In genomic region chr1:98398092-98398491, GRCh38 we compare ENCODE assay signal across 18 cellular contexts.
DNase-seq lines count a peak whose midpoint lies in the region; ATAC-seq and TF ChIP-seq lines count a peak whose summit lies in the region.
"Had no signal": no experiment of that assay in that cellular context is flagged by ENCODE, and none has a peak within 500 bp of the region (broad histone marks: within the 10 kb centered on the region; RNA-seq: fewer than 3 reads in every experiment).

No MANE protein-coding gene starts in this region.

- DNase-seq in activated CD4-positive, alpha-beta memory T cell treated with anti-CD3 and anti-CD28 coated beads, Interleukin-2, amount 10 ng/mL, durations not matched to agents 7 days and 5 days, result no peak
- no peak for DNase-seq in activated CD4-positive, alpha-beta memory T cell treated with anti-CD3 and anti-CD28 coated beads for 36 hours
- DNase-seq in SK-N-MC (ENCODE audit: low read depth, low spot score) (no peak), osteocyte (ENCODE audit: extremely low spot score, unreplicated experiment) (no peak), omental fat pad (ENCODE audit: low spot score) (no peak), HEK293T (ENCODE audit: extremely low spot score) (no peak)
- DNase-seq: AML-193, DMS153, H7, NCI-H1436, NCI-H2029, NCI-H524 treated with DMSO at 0.1 percent for 48 hours, Right ventricle myocardium superior, T-helper 17 cell had no signal

- H3K79me2 ChIP-seq in Loucy (ENCODE audit: insufficient read depth, low read length), result no peaks in the 10 kb centered on the region

- peaks cover 28% of the 10 kb centered on the region for H3K4me1 Mint-ChIP-seq in activated CD4-positive, alpha-beta memory T cell treated with anti-CD3 and anti-CD28 coated beads, Interleukin-2, amount 10 ng/mL, durations not matched to agents 7 days and 5 days
- peaks cover 4% of the 10 kb centered on the region for H3K4me1 Mint-ChIP-seq in activated CD4-positive, alpha-beta memory T cell treated with anti-CD3 and anti-CD28 coated beads for 36 hours (ENCODE audit: low read depth)
- H3K4me1 Mint-ChIP-seq in osteocyte (ENCODE audit: unreplicated experiment), result peaks cover 20% of the 10 kb centered on the region

- H3K9me2 ChIP-seq in Loucy (replicated peaks; ENCODE audit: low read depth, low read length), result no peaks in the 10 kb centered on the region

- H3K4me3 ChIP-seq in Loucy (ENCODE audit: low read length, poor library complexity, severe bottlenecking) (peak overlapping the region; percentile 34), SK-N-MC (peak overlapping the region; percentile 36; the same call in 1 of the 2 replicates)

- POLR2A ChIA-PET in activated CD4-positive, alpha-beta memory T cell treated with anti-CD3 and anti-CD28 coated beads, Interleukin-2, amount 10 ng/mL, durations not matched to agents 7 days and 5 days (lab: Charles Lee), result no interaction called here
- POLR2A ChIA-PET in activated CD4-positive, alpha-beta memory T cell treated with anti-CD3 and anti-CD28 coated beads for 36 hours (lab: Charles Lee), result no interaction called here
- POLR2A ChIA-PET in HEK293T (lab: Yijun Ruan, JAX), result no interaction called here

- CTCF ChIA-PET in activated CD4-positive, alpha-beta memory T cell treated with anti-CD3 and anti-CD28 coated beads, Interleukin-2, amount 10 ng/mL, durations not matched to agents 7 days and 5 days (lab: Charles Lee), result interaction anchor here (0.8 kb wide), 1 partner anchor 28 kb away, joined by 4 read pairs; no protein-coding TSS in a partner anchor
- CTCF ChIA-PET in activated CD4-positive, alpha-beta memory T cell treated with anti-CD3 and anti-CD28 coated beads for 36 hours (lab: Charles Lee), result no interaction called here
- CTCF ChIA-PET in HEK293T (lab: Yijun Ruan, JAX), result no interaction called here

- no peaks in the 10 kb centered on the region for H3K36me3 ChIP-seq in Loucy (ENCODE audit: insufficient read depth, low read length)
- no peaks in the 10 kb centered on the region for H3K36me3 ChIP-seq in SK-N-MC (ENCODE audit: insufficient read depth, low read length)

- H3K4me2 ChIP-seq in Loucy (ENCODE audit: low read depth, low read length, poor library complexity, severe bottlenecking), result peak overlapping the region; percentile 56

- peak overlapping the region; percentile 55 for H3K9ac ChIP-seq in Loucy (ENCODE audit: low read depth, low read length, poor library complexity, severe bottlenecking)
- H3K9ac ChIP-seq in SK-N-MC (ENCODE audit: insufficient read length), result no peak overlapping the region

- H3K27me3 Mint-ChIP-seq in activated CD4-positive, alpha-beta memory T cell treated with anti-CD3 and anti-CD28 coated beads, Interleukin-2, amount 10 ng/mL, durations not matched to agents 7 days and 5 days, result no peaks in the 10 kb centered on the region
- H3K27me3 Mint-ChIP-seq in activated CD4-positive, alpha-beta memory T cell treated with anti-CD3 and anti-CD28 coated beads for 36 hours, result no peaks in the 10 kb centered on the region
- no peaks in the 10 kb centered on the region for H3K27me3 Mint-ChIP-seq in osteocyte (ENCODE audit: unreplicated experiment)
- H3K27me3 Mint-ChIP-seq: T-helper 17 cell had no signal

- H3K27ac ChIP-seq in SK-N-MC, result peak overlapping the region; percentile 64

- H3K27me3 ChIP-seq in Loucy (ENCODE audit: insufficient read depth, low read length, poor library complexity, severe bottlenecking), result no peaks in the 10 kb centered on the region

- TF ChIP-seq CTCF in Loucy (conservative IDR thresholded peaks at IDR 0.05; ENCODE audit: low read length), result no peak
- no peak for TF ChIP-seq CTCF in osteocyte (IDR thresholded peaks at IDR 0.05)
- no peak for TF ChIP-seq CTCF in omental fat pad (IDR thresholded peaks at IDR 0.05)

- H3K9me3 ChIP-seq in Loucy (ENCODE audit: insufficient read depth, low read depth, low read length), result no peaks in the 10 kb centered on the region
- no peaks in the 10 kb centered on the region for H3K9me3 ChIP-seq in SK-N-MC (ENCODE audit: low read depth, low read length)

- H3K9me3 Mint-ChIP-seq in activated CD4-positive, alpha-beta memory T cell treated with anti-CD3 and anti-CD28 coated beads, Interleukin-2, amount 10 ng/mL, durations not matched to agents 7 days and 5 days, result no peaks in the 10 kb centered on the region
- no peaks in the 10 kb centered on the region for H3K9me3 Mint-ChIP-seq in activated CD4-positive, alpha-beta memory T cell treated with anti-CD3 and anti-CD28 coated beads for 36 hours
- H3K9me3 Mint-ChIP-seq in osteocyte (ENCODE audit: unreplicated experiment), result no peaks in the 10 kb centered on the region

- intact Hi-C loops in activated CD4-positive, alpha-beta memory T cell treated with anti-CD3 and anti-CD28 coated beads for 36 hours (cut with micrococcal nuclease), result no loop called here

- H3K36me3 Mint-ChIP-seq in activated CD4-positive, alpha-beta memory T cell treated with anti-CD3 and anti-CD28 coated beads, Interleukin-2, amount 10 ng/mL, durations not matched to agents 7 days and 5 days (ENCODE audit: low read depth), result peaks cover 3% of the 10 kb centered on the region
- H3K36me3 Mint-ChIP-seq in activated CD4-positive, alpha-beta memory T cell treated with anti-CD3 and anti-CD28 coated beads for 36 hours, result no peaks in the 10 kb centered on the region
- H3K36me3 Mint-ChIP-seq in osteocyte (ENCODE audit: unreplicated experiment), result no peaks in the 10 kb centered on the region
- H3K36me3 Mint-ChIP-seq: CD14-positive monocyte had no signal

- peak overlapping the region; percentile 64; the same call in 1 of the 2 replicates for H2AFZ ChIP-seq in Loucy (ENCODE audit: low read length)

- H3F3A ChIP-seq in Loucy (ENCODE audit: low read depth), result peaks cover 4% of the 10 kb centered on the region; the same call in 1 of the 2 replicates

- no peak overlapping the region for H3K4me3 Mint-ChIP-seq in activated CD4-positive, alpha-beta memory T cell treated with anti-CD3 and anti-CD28 coated beads, Interleukin-2, amount 10 ng/mL, durations not matched to agents 7 days and 5 days
- no peak overlapping the region for H3K4me3 Mint-ChIP-seq in activated CD4-positive, alpha-beta memory T cell treated with anti-CD3 and anti-CD28 coated beads for 36 hours
- H3K4me3 Mint-ChIP-seq in osteocyte (ENCODE audit: unreplicated experiment), result peak overlapping the region; percentile 43
- H3K4me3 Mint-ChIP-seq: T-helper 17 cell had no signal

- H3K27ac Mint-ChIP-seq in activated CD4-positive, alpha-beta memory T cell treated with anti-CD3 and anti-CD28 coated beads, Interleukin-2, amount 10 ng/mL, durations not matched to agents 7 days and 5 days, result peak overlapping the region; percentile 36
- H3K27ac Mint-ChIP-seq in activated CD4-positive, alpha-beta memory T cell treated with anti-CD3 and anti-CD28 coated beads for 36 hours, result no peak overlapping the region
- peak overlapping the region; percentile 48 for H3K27ac Mint-ChIP-seq in osteocyte (ENCODE audit: unreplicated experiment)
- H3K27ac Mint-ChIP-seq: CD14-positive monocyte, T-helper 17 cell had no signal

- ATAC-seq in GM18520 (IDR thresholded peaks at IDR 0.05; ENCODE audit: unreplicated experiment) (no peak), omental fat pad (ENCODE audit: low FRiP score) (no peak)
- ATAC-seq: Panc1, T-helper 17 cell had no signal

- peaks cover 50% of the 10 kb centered on the region for H3K4me1 ChIP-seq in Loucy (ENCODE audit: insufficient read depth, low read length, poor library complexity, severe bottlenecking)

- H4K20me1 ChIP-seq in Loucy (ENCODE audit: insufficient read depth, low read length, poor library complexity, severe bottlenecking), result no peaks in the 10 kb centered on the region

TF ChIP-seq in HEK293T, 16 proteins besides CTCF, POLR2A, EP300 and RAD21:
- TF ChIP-seq FOXK2 (IDR thresholded peaks at IDR 0.05) (no peak), PKNOX1 (IDR thresholded peaks at IDR 0.05) (no peak), SUZ12 (IDR thresholded peaks at IDR 0.05) (no peak), LEF1 (IDR thresholded peaks at IDR 0.05; ENCODE audit: borderline replicate concordance) (no peak)
